18 cellular contexts compared by ENCODE assay signal in the genomic region with DNA sequence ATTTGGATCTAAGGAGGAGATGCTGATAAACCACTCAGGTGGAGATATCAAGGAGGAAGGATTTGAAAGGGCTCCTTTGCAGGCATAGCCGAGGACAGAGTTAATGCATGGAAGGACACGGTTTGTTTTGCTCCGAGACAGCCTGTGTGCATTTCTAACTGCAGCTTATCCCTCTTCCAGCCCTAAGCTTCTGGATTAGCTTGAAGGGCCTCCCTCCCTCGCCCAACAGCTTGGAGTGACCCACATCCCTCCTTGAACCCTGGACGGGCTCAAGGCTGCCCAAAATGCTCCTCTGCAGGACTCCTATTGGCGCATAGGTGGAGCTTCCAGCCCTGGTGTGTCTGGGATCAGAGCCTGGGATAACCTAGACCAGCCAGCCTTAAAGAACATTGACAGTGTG.
A peak's percentile ranks its signal among the peaks of the same experiment; 100 is the strongest.
DNase-seq lines count a peak whose midpoint lies in the region; ATAC-seq and TF ChIP-seq lines count a peak whose summit lies in the region.
"Had no signal": no experiment of that assay in that cellular context is flagged by ENCODE, and none has a peak within 500 bp of the region (broad histone marks: within the 10 kb centered on the region; RNA-seq: fewer than 3 reads in every experiment).

No MANE protein-coding gene starts in this region.

- H3K4me2 ChIP-seq in smooth muscle cell: peak overlapping the region; percentile 49
- H3K4me2 ChIP-seq: PC-9 had no signal

- DNase-seq in G401 (ENCODE audit: low spot score) (peak; percentile 47), Panc1 (ENCODE audit: low read depth, low spot score) (no peak), smooth muscle cell (lab: John Stamatoyannopoulos, UW; ENCODE audit: unreplicated experiment) (no peak), RPMI8226 (no peak)
- DNase-seq in activated CD8-positive, alpha-beta memory T cell treated with anti-CD3 and anti-CD28 coated beads, Interleukin-2, amount 50 U/mL, for 48 hours: no peak
- DNase-seq: ACHN; CD4-positive, CD25-positive, alpha-beta regulatory T cell; DMS79; GM23248; KBM-7; NCI-H1092; NCI-H1694; NCI-H2107; NCI-H345; PC-9; SIG-M5 had no signal

- POLR2A ChIA-PET in Panc1 (lab: Charles Lee): no interaction called here

- 35 to 37% methylated on average over 2 to 6 of the region's 6 CpGs for WGBS in gastroesophageal sphincter (ENCODE audit: low coverage in 1 of 2), 2 donors
- 44% methylated on average over 6 of the region's 6 CpGs for WGBS in smooth muscle cell (ENCODE audit: low lambda C conversion rate)

- H3K4me3 ChIP-seq in Panc1 (ENCODE audit: low read depth in 2 of 2, low read length in 2 of 2) (no peak overlapping the region), gastroesophageal sphincter (no peak overlapping the region), smooth muscle cell (no peak overlapping the region)
- H3K4me3 ChIP-seq: GM23248, PC-9 had no signal

- TF ChIP-seq EP300 in gastroesophageal sphincter (IDR thresholded peaks at IDR 0.05): no peak

- in situ Hi-C loops in G401 (cut with HindIII; ENCODE audit: low sequenced_read_pairs) (no loop called here), Panc1 (cut with HindIII; ENCODE audit: low pct_unique_long_range_greater_than_20kb, low sequenced_read_pairs) (no loop called here)

- H3K79me2 ChIP-seq in smooth muscle cell (ENCODE audit: low read depth): no peaks in the 10 kb centered on the region

- peak overlapping the region; percentile 27 for H2AFZ ChIP-seq in smooth muscle cell (ENCODE audit: low read depth)
- H2AFZ ChIP-seq: GM23248, PC-9 had no signal

- no peaks in the 10 kb centered on the region for H3F3A ChIP-seq in smooth muscle cell (ENCODE audit: low read depth)

- no TSS peak for BruUV-seq in Panc1 (replicated peaks; lab: Mats Ljungman, UMichigan)

- H3K27ac ChIP-seq in Panc1 (ENCODE audit: low read length) (no peak overlapping the region), gastroesophageal sphincter (peak overlapping the region; percentile 25 to 92 (median 90)), smooth muscle cell (ENCODE audit: low read depth) (peak overlapping the region; percentile 40)
- H3K27ac ChIP-seq: GM23248, PC-9 had no signal

- peak; percentile 31; the same call in 1 of the 2 replicates for ATAC-seq in Panc1
- no peak for ATAC-seq in gastroesophageal sphincter
- ATAC-seq in GM21526 (IDR thresholded peaks at IDR 0.05; ENCODE audit: low FRiP score, unreplicated experiment): no peak

- H4K20me1 ChIP-seq in smooth muscle cell (ENCODE audit: low read depth): no peaks in the 10 kb centered on the region

- no peak overlapping the region for H3K9ac ChIP-seq in smooth muscle cell (ENCODE audit: low read depth)
- H3K9ac ChIP-seq: GM23248 had no signal

- H3K4me1 ChIP-seq in Panc1 (ENCODE audit: control insufficient read depth, insufficient read depth, low read length): peaks cover 11% of the 10 kb centered on the region
- H3K4me1 ChIP-seq in gastroesophageal sphincter: peaks cover 13 to 95% (median 38%) of the 10 kb centered on the region in 3 donors
- H3K4me1 ChIP-seq in smooth muscle cell (ENCODE audit: low read depth): peaks cover 9% of the 10 kb centered on the region

- intact Hi-C loops in Panc1 (cut with micrococcal nuclease; ENCODE audit: unreplicated experiment): no loop called here

- H3K36me3 ChIP-seq in Panc1 (ENCODE audit: control insufficient read depth, insufficient read depth, low read length) (no peaks in the 10 kb centered on the region), gastroesophageal sphincter (no peaks in the 10 kb centered on the region), smooth muscle cell (ENCODE audit: low read depth) (no peaks in the 10 kb centered on the region)

- no peaks in the 10 kb centered on the region for H3K27me3 ChIP-seq in Panc1 (ENCODE audit: control insufficient read depth, insufficient read depth, low read length)
- H3K27me3 ChIP-seq in gastroesophageal sphincter: no peaks in the 10 kb centered on the region
- H3K27me3 ChIP-seq in smooth muscle cell (ENCODE audit: low read depth): no peaks in the 10 kb centered on the region

- CTCF ChIA-PET in Panc1 (lab: Charles Lee): no interaction called here

- TF ChIP-seq CTCF in Panc1 (IDR thresholded peaks at IDR 0.05): no peak
- no peak for TF ChIP-seq CTCF in gastroesophageal sphincter (IDR thresholded peaks at IDR 0.05)
- no peak for TF ChIP-seq CTCF in smooth muscle cell (IDR thresholded peaks at IDR 0.05; ENCODE audit: borderline replicate concordance, insufficient read depth, poor library complexity, severe bottlenecking)

- H3K9me3 ChIP-seq in Panc1 (ENCODE audit: control insufficient read depth, insufficient read depth, low read depth, low read length) (no peaks in the 10 kb centered on the region), gastroesophageal sphincter (no peaks in the 10 kb centered on the region), smooth muscle cell (replicated peaks; ENCODE audit: low read depth) (no peaks in the 10 kb centered on the region)

- no peak for TF ChIP-seq POLR2A in gastroesophageal sphincter (IDR thresholded peaks at IDR 0.05)
